ENCODE assay signal across 9 cellular contexts in genomic region chr11:57457643-57458023, GRCh38. TPM values are rescaled to one million over a fixed set of nuclear protein-coding genes. Genes with fewer than 3 reads are reported as not detected.
DNase-seq lines count a peak whose midpoint lies in the region; ATAC-seq and TF ChIP-seq lines count a peak whose summit lies in the region.
"Had no signal": no experiment of that assay in that cellular context is flagged by ENCODE, and none has a peak within 500 bp of the region (broad histone marks: within the 10 kb centered on the region; RNA-seq: fewer than 3 reads in every experiment).

No MANE protein-coding gene starts in this region.

- TF ChIP-seq EP300 in stomach (IDR thresholded peaks at IDR 0.05), result no peak

- WGBS in stomach, 5 donors, result 2 to 20% (median 7%) methylated on average over 7 of the region's 7 CpGs

- H3K27me3 ChIP-seq in foreskin keratinocyte (peaks cover 65% of the 10 kb centered on the region), stomach (peaks cover 4 to 60% (median 36%) of the 10 kb centered on the region in 3 donors)

- CTCF ChIA-PET in AG04449 (lab: Yijun Ruan, JAX), result interaction anchor here (0.8 to 11.8 kb wide), 56 partner anchors 8 to 1062 kb away, joined by 3 to 400 read pairs (median 5); partner anchors contain the start of genes P2RX3, SERPING1, SLC43A1 and SLC43A3

- H3K36me3 ChIP-seq in stomach, result no peaks in the 10 kb centered on the region
- H3K36me3 ChIP-seq: heart right ventricle had no signal

- H3K4me1 ChIP-seq in foreskin keratinocyte (no peaks in the 10 kb centered on the region), stomach (peaks cover 36 to 49% (median 43%) of the 10 kb centered on the region in 4 donors)

- TF ChIP-seq CTCF in AG04449 (IDR thresholded peaks at IDR 0.05; ENCODE audit: insufficient read depth, low read length, missing control alignments), result no peak
- TF ChIP-seq CTCF in foreskin keratinocyte (conservative IDR thresholded peaks at IDR 0.05), result no peak
- TF ChIP-seq CTCF in stomach (IDR thresholded peaks at IDR 0.05), result peak in 1 of 7 experiments; percentile 14

- DNase-seq in AG04449 (ENCODE audit: low read depth, low spot score) (no peak), foreskin keratinocyte (no peak), MV-4-11 (lab: John Stamatoyannopoulos, UW) (no peak), stomach (no peak), dermis blood vessel endothelial cell (no peak)

- POLR2A ChIA-PET in AG04449 (lab: Yijun Ruan, JAX), result no interaction called here

- H3K4me3 ChIP-seq in AG04449 (ENCODE audit: low read depth, low read length) (peak overlapping the region; percentile 25; the same call in 1 of the 2 replicates), stomach (peak overlapping the region in 1 of 4 donors; percentile 57)

- intact Hi-C loops in stomach (cut with DNase I; ENCODE audit: low total_unique reads), result loop anchor here (10.0 kb wide), 1 partner anchor 113 kb away; no protein-coding TSS in a partner anchor

- ATAC-seq in GM19455 (IDR thresholded peaks at IDR 0.05; ENCODE audit: unreplicated experiment) (peak; percentile 32), HG03521 (IDR thresholded peaks at IDR 0.05; ENCODE audit: unreplicated experiment) (peak; percentile 16), foreskin keratinocyte (peak; percentile 1), HG02840 (IDR thresholded peaks at IDR 0.05; ENCODE audit: low FRiP score, unreplicated experiment) (no peak)

- TF ChIP-seq POLR2A in stomach (IDR thresholded peaks at IDR 0.05), result no peak

- H3K27ac ChIP-seq in foreskin keratinocyte, result no peak overlapping the region
- no peak overlapping the region for H3K27ac ChIP-seq in stomach

- no peaks in the 10 kb centered on the region for H3K9me3 ChIP-seq in stomach
- H3K9me3 ChIP-seq: heart right ventricle had no signal

RNA-seq across cellular contexts. Expression of gene RTN4RL2, which starts 2.7 kb away (rescaled TPM):
- total RNA-seq in foreskin keratinocyte (0.10 and 0.11 TPM in 2 replicates), stomach (1 to 10 TPM in 2 of 5 donors, not detected in 3; 3.9 to 8.1 TPM), dermis blood vessel endothelial cell (0.14 and 0.51 TPM in 2 replicates)
- polyA plus RNA-seq in foreskin keratinocyte (0.34 and 0.42 TPM in 2 replicates), stomach (under 1 TPM; 0.75 to 0.78 (median 0.76) TPM)

RNA-seq across cellular contexts. Expression of gene SLC43A3, which starts 30.7 kb away (rescaled TPM):
- total RNA-seq in foreskin keratinocyte (69.9 and 95.3 TPM in 2 replicates), stomach (10 to 100 TPM in 3 of 5 donors, 1 to 10 TPM in 2; 1.2 to 81.7 (median 10.5) TPM), dermis blood vessel endothelial cell (57.7 and 101 TPM in 2 replicates)
- polyA plus RNA-seq in foreskin keratinocyte (41.7 and 72.0 TPM in 2 replicates), stomach (10 to 100 TPM; 10.2 to 22.8 (median 15.0) TPM)

RNA-seq across cellular contexts. Expression of gene SLC43A1, which starts 57.9 kb away (rescaled TPM):
- total RNA-seq in foreskin keratinocyte (4.3 and 6.2 TPM in 2 replicates), stomach (10 to 100 TPM; 10.5 to 38.4 (median 18.5) TPM), dermis blood vessel endothelial cell (16.7 and 18.4 TPM in 2 replicates)
- polyA plus RNA-seq in foreskin keratinocyte (3.2 and 5.4 TPM in 2 replicates), stomach (10 to 100 TPM; 16.0 to 24.6 (median 19.7) TPM)
